Comparison of ENCODE assay signal across 8 cellular contexts in the genomic region with DNA sequence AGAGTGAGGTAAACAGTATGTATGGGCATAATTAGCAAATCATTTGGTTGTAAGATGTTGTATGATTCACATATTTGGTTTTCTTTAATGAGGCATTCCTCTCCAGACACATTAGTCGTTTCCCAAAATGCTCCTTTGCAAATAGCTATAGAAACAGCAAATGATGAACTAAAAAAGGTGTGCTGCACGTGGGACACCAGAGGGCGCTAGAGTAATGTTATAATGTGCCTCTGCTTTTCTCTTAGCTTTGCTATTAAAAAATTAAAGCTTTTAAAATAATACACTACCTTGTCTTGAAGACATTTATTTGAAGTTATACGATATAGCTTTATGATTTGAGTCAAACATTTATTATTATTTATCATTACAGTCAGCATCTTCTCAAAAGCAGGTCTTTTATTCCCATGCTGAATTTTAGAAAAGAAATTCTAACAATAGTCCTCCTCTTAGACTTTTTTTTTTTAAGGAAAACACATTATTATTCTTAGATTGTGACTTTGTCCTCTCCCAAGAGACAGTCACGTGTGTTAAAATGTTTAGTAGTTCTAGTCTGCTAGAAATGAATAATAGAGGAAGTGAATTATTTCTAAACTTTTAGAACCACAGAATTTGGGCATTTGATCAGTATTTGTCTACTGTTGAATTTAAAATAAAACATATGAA.
DNase-seq lines count a peak whose midpoint lies in the region; ATAC-seq, FAIRE-seq and TF ChIP-seq lines count a peak whose summit lies in the region.

No MANE protein-coding gene starts in this region.

- DNase-seq in NCI-H187 treated with DMSO at 0.1 percent for 48 hours (lab: John Stamatoyannopoulos, UW) (peak; percentile 9), NCI-H187 (lab: John Stamatoyannopoulos, UW) (no peak), LoVo (ENCODE audit: low spot score) (peak; percentile 64), SIG-M5 (lab: John Stamatoyannopoulos, UW) (peak; percentile 8), astrocyte (ENCODE audit: low read depth) (peak; percentile 23), hippocampal formation (lab: John Stamatoyannopoulos, UW) (peak; percentile 34 to 66)
- DNase-seq in stimulated activated CD4-positive, alpha-beta T cell treated with anti-CD3 and anti-CD28 coated beads, Interleukin-12 subunit alpha, Interleukin-12 subunit beta, amount 100 ng/mL, for 48 hours (ENCODE audit: low read depth in 2 of 3, low spot score in 1 of 3) = peak in 2 of 3 donors; percentile 20 to 54

- no peaks in the 10 kb centered on the region for H3K9me3 ChIP-seq in astrocyte (ENCODE audit: insufficient read depth, low read depth, low read length)

- H2AFZ ChIP-seq in astrocyte (ENCODE audit: low read depth, low read length) = no peak overlapping the region

- no peak overlapping the region for H3K4me3 ChIP-seq in astrocyte (ENCODE audit: insufficient read depth, low read depth, low read length)

- H3K27ac ChIP-seq in astrocyte (ENCODE audit: low read depth, low read length) = no peak overlapping the region

- H3K4me2 ChIP-seq in astrocyte (ENCODE audit: low read length) = no peak overlapping the region

- ATAC-seq in GM18873 (IDR thresholded peaks at IDR 0.05; ENCODE audit: low FRiP score, unreplicated experiment) = no peak

- peak; percentile 94 for TF ChIP-seq CTCF in astrocyte (IDR thresholded peaks at IDR 0.05; ENCODE audit: insufficient read depth, low read depth, low read length)

- FAIRE-seq in astrocyte (lab: Jason Lieb, UNC) = no peak

- no peaks in the 10 kb centered on the region for H4K20me1 ChIP-seq in astrocyte (ENCODE audit: insufficient read depth, low read length)

- H3K4me3 Mint-ChIP-seq in astrocyte (ENCODE audit: unreplicated experiment) = no peak overlapping the region

- H3K27me3 Mint-ChIP-seq in astrocyte (ENCODE audit: low read depth, unreplicated experiment) = peaks cover 14% of the 10 kb centered on the region

- H3K79me2 ChIP-seq in astrocyte (ENCODE audit: insufficient read depth, low read length) = no peaks in the 10 kb centered on the region

- H3K27me3 ChIP-seq in astrocyte (ENCODE audit: insufficient read depth, low read length) = peaks cover 2% of the 10 kb centered on the region

- no peaks in the 10 kb centered on the region for H3K4me1 Mint-ChIP-seq in astrocyte (ENCODE audit: low read depth, unreplicated experiment)

- H3K36me3 ChIP-seq in astrocyte (ENCODE audit: insufficient read depth, low read length) = no peaks in the 10 kb centered on the region

- no peaks in the 10 kb centered on the region for H3K36me3 Mint-ChIP-seq in astrocyte (ENCODE audit: low read depth, unreplicated experiment)

- no peaks in the 10 kb centered on the region for H3K9me3 Mint-ChIP-seq in astrocyte (ENCODE audit: unreplicated experiment)

- H3K4me1 ChIP-seq in astrocyte (ENCODE audit: insufficient read depth, low read length) = no peaks in the 10 kb centered on the region

- no peak overlapping the region for H3K9ac ChIP-seq in astrocyte (ENCODE audit: low read length)

- no peak overlapping the region for H3K27ac Mint-ChIP-seq in astrocyte (ENCODE audit: unreplicated experiment)

Comparison
In these comparisons a context has a peak if more than half of its experiments do, and no peak if none do; other contexts are left out.
1. DNase-seq: peak in NCI-H187 treated with DMSO at 0.1 percent for 48 hours (single experiment), LoVo (single experiment), SIG-M5 (single experiment), astrocyte (single experiment), hippocampal formation (2 of 2) and stimulated activated CD4-positive, alpha-beta T cell treated with anti-CD3 and anti-CD28 coated beads, Interleukin-12 subunit alpha, Interleukin-12 subunit beta, amount 100 ng/mL, for 48 hours (2 of 3); none in NCI-H187 (0 of 2).